Comparison of ENCODE assay signal across 28 cellular contexts in the genomic region with DNA sequence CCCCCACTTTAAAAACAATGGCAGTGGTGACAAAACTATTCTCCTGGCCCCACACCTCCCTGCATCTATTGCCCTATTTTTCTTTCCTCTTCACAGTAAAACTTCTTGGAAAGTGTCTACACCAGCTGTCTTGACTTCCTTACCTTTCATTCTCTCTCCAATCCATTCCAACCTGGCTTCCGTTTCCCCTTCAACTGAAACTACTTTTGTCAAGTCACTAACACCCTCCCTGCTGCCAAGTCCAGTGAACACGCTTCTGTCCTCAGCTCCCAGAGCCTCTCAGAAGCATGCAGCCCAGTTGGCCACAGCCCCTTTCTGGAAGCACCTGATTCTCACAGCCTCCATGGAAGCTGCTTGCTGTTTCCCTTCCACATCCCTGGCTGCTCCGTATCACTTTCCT. TPM values are rescaled to one million over a fixed set of nuclear protein-coding genes. Genes with fewer than 3 reads are reported as not detected.
"Had no signal": no experiment of that assay in that cellular context is flagged by ENCODE, and none has a peak within 500 bp of the region (broad histone marks: within the 10 kb centered on the region; RNA-seq: fewer than 3 reads in every experiment).

No MANE protein-coding gene starts in this region.

- H3K27ac ChIP-seq: dorsolateral prefrontal cortex, epithelial cell of prostate, gastroesophageal sphincter, heart left ventricle, neutrophil, pancreas, right atrium auricular region, sigmoid colon, skin epidermis, spleen, thoracic aorta, tibial nerve, upper lobe of left lung had no signal

- ATAC-seq: esophagus mucosa; gastroesophageal sphincter; heart left ventricle; left cardiac atrium; natural killer cell; pancreas; stimulated activated naive B cell treated with anti-CD40 and anti-IgM and Interleukin-4, amounts not matched to agents 10 μg/mL and 1 μg/mL and 100 μg/mL, for 72 hours had no signal

- H3K36me3 ChIP-seq: gastroesophageal sphincter, heart left ventricle, neutrophil, pancreas, right atrium auricular region, sigmoid colon, spleen, thoracic aorta, tibial nerve, upper lobe of left lung had no signal

- H3K4me1 ChIP-seq: pancreas had no signal

- H3K4me3 ChIP-seq: dorsolateral prefrontal cortex, gastroesophageal sphincter, heart left ventricle, lung, pancreas, right atrium auricular region, sigmoid colon, skin epidermis, spleen, thoracic aorta, tibial nerve, upper lobe of left lung had no signal

- H3K9me3 ChIP-seq: neutrophil, pancreas, right atrium auricular region, sigmoid colon, thoracic aorta, upper lobe of left lung had no signal

- H3K27me3 ChIP-seq: heart left ventricle, neutrophil, pancreas, right atrium auricular region, spleen, tibial nerve, upper lobe of left lung had no signal

- DNase-seq: dorsolateral prefrontal cortex; effector CD4-positive, alpha-beta T cell; foreskin fibroblast; heart left ventricle; hippocampal formation; left cardiac atrium; natural killer cell; pancreas; sigmoid colon; spleen; stimulated activated naive B cell treated with anti-CD40 and anti-IgM and Interleukin-4, amounts not matched to agents 10 μg/mL and 1 μg/mL and 100 μg/mL, for 72 hours; upper lobe of left lung had no signal

RNA-seq across cellular contexts. Expression of a gene that starts 4.0 kb away (rescaled TPM):
- polyA plus RNA-seq: neural cell had no signal

RNA-seq across cellular contexts. Expression of a gene that starts 21.4 kb away (rescaled TPM):
- total RNA-seq: esophagus mucosa, sigmoid colon, thoracic aorta had no signal

RNA-seq across cellular contexts. Expression of a gene that starts 43.7 kb away (rescaled TPM):
- polyA plus RNA-seq: neural cell had no signal

RNA-seq across cellular contexts. Expression of a gene that starts 44.6 kb away (rescaled TPM):
- total RNA-seq: cerebellum, kidney epithelial cell had no signal
- polyA plus RNA-seq: neural cell had no signal

RNA-seq across cellular contexts. Expression of a gene that starts 58.1 kb away (rescaled TPM):
- total RNA-seq: cerebellum, esophagus mucosa, gastroesophageal sphincter, heart left ventricle, kidney epithelial cell, left cardiac atrium, liver, lung, mononuclear cell, natural killer cell, omental fat pad, pancreas, posterior vena cava, right atrium auricular region, sigmoid colon, thoracic aorta, tibial nerve, upper lobe of left lung had no signal
- polyA plus RNA-seq: heart left ventricle, liver, lung, neural cell, pancreas had no signal
